In the genomic region with DNA sequence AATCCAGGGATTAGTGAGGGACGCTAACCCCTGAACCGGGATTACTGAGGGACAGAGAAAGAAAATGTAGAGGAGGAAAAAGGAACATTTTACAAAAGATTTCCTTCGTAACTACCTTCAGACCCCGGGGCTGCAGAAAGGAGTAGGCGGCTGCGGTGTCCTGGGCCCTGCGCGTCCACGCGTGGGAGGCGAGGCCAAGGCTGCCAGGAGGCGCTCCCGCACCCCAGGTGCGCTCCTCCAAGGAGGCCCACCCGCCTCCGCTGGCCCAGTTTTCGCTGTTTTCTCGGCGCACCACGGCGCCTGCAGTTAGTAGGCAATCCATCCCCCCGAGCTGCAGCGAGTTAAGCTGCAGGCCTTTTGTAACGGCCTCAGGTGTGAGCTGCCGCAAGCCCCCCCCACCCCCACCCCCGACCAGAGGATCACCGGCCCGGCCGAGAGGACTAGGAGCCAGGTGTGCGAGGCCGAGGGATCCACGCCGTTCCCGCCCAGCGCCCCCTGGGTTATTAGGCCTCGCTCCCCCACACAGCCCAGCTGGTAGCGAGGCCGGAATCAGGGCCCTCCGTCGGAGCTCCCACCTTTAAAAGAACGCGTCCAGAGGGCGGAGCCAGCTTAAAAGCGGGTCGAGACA, we compare ENCODE assay signal across 11 cellular contexts.
DNase-seq lines count a peak whose midpoint lies in the region; ATAC-seq and TF ChIP-seq lines count a peak whose summit lies in the region.
"Had no signal": no experiment of that assay in that cellular context is flagged by ENCODE, and none has a peak within 500 bp of the region (broad histone marks: within the 10 kb centered on the region; RNA-seq: fewer than 3 reads in every experiment).

No MANE protein-coding gene starts in this region.

- H3K27me3 Mint-ChIP-seq in activated T-cell treated with anti-CD3 and anti-CD28 coated beads, Interleukin-2, amount 50 U/mL, for 4 hours (ENCODE audit: low read depth): peaks cover 9% of the 10 kb centered on the region
- peaks cover 21% of the 10 kb centered on the region for H3K27me3 Mint-ChIP-seq in stimulated activated memory B cell treated with anti-CD40 and anti-IgM and Interleukin-4, amounts not matched to agents 10 μg/mL and 1 μg/mL and 100 μg/mL, for 72 hours
- H3K27me3 Mint-ChIP-seq in activated T-helper 2 cell treated with anti-CD3 and anti-CD28 coated beads, Interferon-gamma antibody, Interleukin-2, Interleukin-4, amounts not matched to agents 10 μg/mL and 5 μg/mL and 100 μg/mL, durations not matched to agents 14 hours and 24 hours and 36 hours (ENCODE audit: low read depth): peaks cover 40% of the 10 kb centered on the region

- H3K4me1 Mint-ChIP-seq in activated T-cell treated with anti-CD3 and anti-CD28 coated beads, Interleukin-2, amount 50 U/mL, for 4 hours (ENCODE audit: low read depth): peaks cover 82% of the 10 kb centered on the region
- H3K4me1 Mint-ChIP-seq in stimulated activated memory B cell treated with anti-CD40 and anti-IgM and Interleukin-4, amounts not matched to agents 10 μg/mL and 1 μg/mL and 100 μg/mL, for 72 hours: peaks cover 38% of the 10 kb centered on the region
- peaks cover 12% of the 10 kb centered on the region for H3K4me1 Mint-ChIP-seq in activated T-helper 2 cell treated with anti-CD3 and anti-CD28 coated beads, Interferon-gamma antibody, Interleukin-2, Interleukin-4, amounts not matched to agents 10 μg/mL and 5 μg/mL and 100 μg/mL, durations not matched to agents 14 hours and 24 hours and 36 hours (ENCODE audit: low read depth)

- no peak overlapping the region for H3K4me3 ChIP-seq in MM.1S (ENCODE audit: low read length)
- H3K4me3 ChIP-seq in iPS-18a (ENCODE audit: low read length): peak overlapping the region; percentile 19

- H3K36me3 ChIP-seq in MM.1S (replicated peaks; ENCODE audit: insufficient read depth, low read length) (no peaks in the 10 kb centered on the region), iPS-18a (ENCODE audit: control insufficient read depth, low read depth, low read length) (no peaks in the 10 kb centered on the region)

- H3K36me3 Mint-ChIP-seq in activated T-cell treated with anti-CD3 and anti-CD28 coated beads, Interleukin-2, amount 50 U/mL, for 4 hours (ENCODE audit: insufficient read depth): no peaks in the 10 kb centered on the region
- H3K36me3 Mint-ChIP-seq in stimulated activated memory B cell treated with anti-CD40 and anti-IgM and Interleukin-4, amounts not matched to agents 10 μg/mL and 1 μg/mL and 100 μg/mL, for 72 hours: no peaks in the 10 kb centered on the region
- H3K36me3 Mint-ChIP-seq in activated T-helper 2 cell treated with anti-CD3 and anti-CD28 coated beads, Interferon-gamma antibody, Interleukin-2, Interleukin-4, amounts not matched to agents 10 μg/mL and 5 μg/mL and 100 μg/mL, durations not matched to agents 14 hours and 24 hours and 36 hours (ENCODE audit: low read depth): no peaks in the 10 kb centered on the region
- H3K36me3 Mint-ChIP-seq: type B pancreatic cell had no signal

- H3K9ac ChIP-seq in MM.1S (ENCODE audit: low read length) (peak overlapping the region; percentile 48), iPS-18a (ENCODE audit: low read length) (no peak overlapping the region)

- H3K79me2 ChIP-seq in MM.1S (ENCODE audit: low read length): no peaks in the 10 kb centered on the region

- H3F3A ChIP-seq in MM.1S (ENCODE audit: insufficient read depth, low read length): peaks cover 34% of the 10 kb centered on the region

- H3K27ac ChIP-seq in MM.1S (ENCODE audit: low read length): peak overlapping the region; percentile 100
- no peak overlapping the region for H3K27ac ChIP-seq in iPS-18a (ENCODE audit: low read length)

- no peaks in the 10 kb centered on the region for H3K9me3 Mint-ChIP-seq in activated T-cell treated with anti-CD3 and anti-CD28 coated beads, Interleukin-2, amount 50 U/mL, for 4 hours
- no peaks in the 10 kb centered on the region for H3K9me3 Mint-ChIP-seq in stimulated activated memory B cell treated with anti-CD40 and anti-IgM and Interleukin-4, amounts not matched to agents 10 μg/mL and 1 μg/mL and 100 μg/mL, for 72 hours
- no peaks in the 10 kb centered on the region for H3K9me3 Mint-ChIP-seq in activated T-helper 2 cell treated with anti-CD3 and anti-CD28 coated beads, Interferon-gamma antibody, Interleukin-2, Interleukin-4, amounts not matched to agents 10 μg/mL and 5 μg/mL and 100 μg/mL, durations not matched to agents 14 hours and 24 hours and 36 hours
- H3K9me3 Mint-ChIP-seq: type B pancreatic cell had no signal

- no peak for TF ChIP-seq CTCF in MM.1S (IDR thresholded peaks at IDR 0.05; ENCODE audit: low read length)

- peak in 1 of 2 donors; percentile 7 for ATAC-seq in activated T-cell treated with anti-CD3 and anti-CD28 coated beads, Interleukin-2, amount 50 U/mL, for 4 hours
- ATAC-seq in stimulated activated memory B cell treated with anti-CD40 and anti-IgM and Interleukin-4, amounts not matched to agents 10 μg/mL and 1 μg/mL and 100 μg/mL, for 72 hours: peak; percentile 13
- ATAC-seq in HG02884 (IDR thresholded peaks at IDR 0.05; ENCODE audit: unreplicated experiment) (no peak), GM18502 (IDR thresholded peaks at IDR 0.05; ENCODE audit: poor library complexity, unreplicated experiment) (no peak)

- POLR2A ChIA-PET in HEK293T (lab: Yijun Ruan, JAX): no interaction called here

- peak overlapping the region; percentile 64 for H3K4me2 ChIP-seq in MM.1S (ENCODE audit: low read depth, low read length)

- H3K27ac Mint-ChIP-seq in stimulated activated memory B cell treated with anti-CD40 and anti-IgM and Interleukin-4, amounts not matched to agents 10 μg/mL and 1 μg/mL and 100 μg/mL, for 72 hours: peak overlapping the region; percentile 67
- H3K27ac Mint-ChIP-seq in activated T-helper 2 cell treated with anti-CD3 and anti-CD28 coated beads, Interferon-gamma antibody, Interleukin-2, Interleukin-4, amounts not matched to agents 10 μg/mL and 5 μg/mL and 100 μg/mL, durations not matched to agents 14 hours and 24 hours and 36 hours: no peak overlapping the region
- H3K27ac Mint-ChIP-seq: type B pancreatic cell had no signal

- CTCF ChIA-PET in HEK293T (lab: Yijun Ruan, JAX): no interaction called here

- H3K27me3 ChIP-seq in MM.1S (replicated peaks; ENCODE audit: insufficient read depth, low read length): no peaks in the 10 kb centered on the region
- H3K27me3 ChIP-seq in iPS-18a (ENCODE audit: control insufficient read depth, insufficient read depth, low read length): peaks cover 7% of the 10 kb centered on the region

- intact Hi-C loops in activated T-helper 2 cell treated with anti-CD3 and anti-CD28 coated beads, Interferon-gamma antibody, Interleukin-2, Interleukin-4, amounts not matched to agents 10 μg/mL and 5 μg/mL and 100 μg/mL, durations not matched to agents 14 hours and 24 hours and 36 hours (cut with micrococcal nuclease): no loop called here

- H3K9me2 ChIP-seq in MM.1S (replicated peaks; ENCODE audit: insufficient read depth, low read length): no peaks in the 10 kb centered on the region

- H2AFZ ChIP-seq in MM.1S (ENCODE audit: low read length): no peak overlapping the region

- no peaks in the 10 kb centered on the region for H4K20me1 ChIP-seq in MM.1S (ENCODE audit: insufficient read depth, low read length)

- peak overlapping the region; percentile 70 for H3K4me3 Mint-ChIP-seq in activated T-cell treated with anti-CD3 and anti-CD28 coated beads, Interleukin-2, amount 50 U/mL, for 4 hours
- H3K4me3 Mint-ChIP-seq in stimulated activated memory B cell treated with anti-CD40 and anti-IgM and Interleukin-4, amounts not matched to agents 10 μg/mL and 1 μg/mL and 100 μg/mL, for 72 hours: peak overlapping the region; percentile 67
- H3K4me3 Mint-ChIP-seq in activated T-helper 2 cell treated with anti-CD3 and anti-CD28 coated beads, Interferon-gamma antibody, Interleukin-2, Interleukin-4, amounts not matched to agents 10 μg/mL and 5 μg/mL and 100 μg/mL, durations not matched to agents 14 hours and 24 hours and 36 hours (ENCODE audit: low read depth): no peak overlapping the region
- H3K4me3 Mint-ChIP-seq: type B pancreatic cell had no signal

- peaks cover 42% of the 10 kb centered on the region for H3K4me1 ChIP-seq in MM.1S (ENCODE audit: low read length)
- H3K4me1 ChIP-seq in iPS-18a (ENCODE audit: control insufficient read depth, low read depth, low read length): peaks cover 7% of the 10 kb centered on the region

- H3K9me3 ChIP-seq in MM.1S (replicated peaks; ENCODE audit: insufficient read depth, low read length) (no peaks in the 10 kb centered on the region), iPS-18a (ENCODE audit: control insufficient read depth, low read depth, low read length) (no peaks in the 10 kb centered on the region)

- DNase-seq in MM.1S (no peak), HEK293T (ENCODE audit: extremely low spot score) (no peak)
- DNase-seq in activated T-cell treated with anti-CD3 and anti-CD28 coated beads, Interleukin-2, amount 50 U/mL, for 4 hours: peak; percentile 15
- no peak for DNase-seq in activated T-helper 2 cell treated with anti-CD3 and anti-CD28 coated beads, Interferon-gamma antibody, Interleukin-2, Interleukin-4, amounts not matched to agents 10 μg/mL and 5 μg/mL and 100 μg/mL, durations not matched to agents 14 hours and 24 hours and 36 hours (ENCODE audit: low spot score)
- DNase-seq: IMR-90, NCI-H69 had no signal

TF ChIP-seq in HEK293T, 16 proteins besides CTCF, POLR2A, EP300 and RAD21:
- TF ChIP-seq ARNT (IDR thresholded peaks at IDR 0.05): no peak
TF ChIP-seq in HEK293T: peak in this region for 0.
